1 cellular context compared by ENCODE assay signal in the genomic region with DNA sequence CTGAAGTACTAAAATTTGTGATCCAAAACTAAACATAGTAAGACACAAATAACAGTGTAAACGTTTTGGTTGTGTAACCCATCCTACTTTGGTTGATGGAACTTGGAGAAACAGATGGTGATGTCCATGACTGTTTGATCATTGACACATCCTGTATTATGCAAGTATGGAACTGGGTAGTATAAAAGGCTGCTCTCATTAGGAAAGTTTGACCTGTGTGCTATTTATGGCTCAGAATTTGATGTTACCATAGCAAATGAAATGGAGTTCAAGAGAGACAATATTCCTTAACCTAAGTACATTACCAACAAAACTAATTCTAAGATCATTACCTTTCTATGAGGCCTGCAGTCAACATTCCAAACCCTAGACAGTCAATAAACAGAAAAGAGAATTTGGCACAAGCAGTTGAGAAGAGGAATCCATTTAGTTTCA.
TF ChIP-seq lines count a peak whose summit lies in the region.

No MANE protein-coding gene starts in this region.

TF ChIP-seq in IMR-90, 13 proteins besides CTCF, POLR2A, EP300 and RAD21:
- TF ChIP-seq CHD1 (IDR thresholded peaks at IDR 0.05; ENCODE audit: low read depth, low read length), result no peak
- TF ChIP-seq FOS (IDR thresholded peaks at IDR 0.05; ENCODE audit: low read depth, low read length), result no peak
- TF ChIP-seq, protein P1, sequence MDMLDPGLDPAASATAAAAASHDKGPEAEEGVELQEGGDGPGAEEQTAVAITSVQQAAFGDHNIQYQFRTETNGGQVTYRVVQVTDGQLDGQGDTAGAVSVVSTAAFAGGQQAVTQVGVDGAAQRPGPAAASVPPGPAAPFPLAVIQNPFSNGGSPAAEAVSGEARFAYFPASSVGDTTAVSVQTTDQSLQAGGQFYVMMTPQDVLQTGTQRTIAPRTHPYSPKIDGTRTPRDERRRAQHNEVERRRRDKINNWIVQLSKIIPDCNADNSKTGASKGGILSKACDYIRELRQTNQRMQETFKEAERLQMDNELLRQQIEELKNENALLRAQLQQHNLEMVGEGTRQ (IDR thresholded peaks at IDR 0.05; ENCODE audit: low read depth, low read length), result no peak
- peak; percentile 80 for TF ChIP-seq CEBPB (IDR thresholded peaks at IDR 0.05; ENCODE audit: low read depth, low read length)
- no peak for TF ChIP-seq MAFK (IDR thresholded peaks at IDR 0.05; ENCODE audit: low read depth, low read length)
- TF ChIP-seq MAZ (IDR thresholded peaks at IDR 0.05; ENCODE audit: borderline replicate concordance, low read depth, low read length), result no peak
- TF ChIP-seq MXI1 (IDR thresholded peaks at IDR 0.05; ENCODE audit: borderline replicate concordance, low read depth, low read length), result no peak
